ENCODE assay signal across 22 cellular contexts in the genomic region with DNA sequence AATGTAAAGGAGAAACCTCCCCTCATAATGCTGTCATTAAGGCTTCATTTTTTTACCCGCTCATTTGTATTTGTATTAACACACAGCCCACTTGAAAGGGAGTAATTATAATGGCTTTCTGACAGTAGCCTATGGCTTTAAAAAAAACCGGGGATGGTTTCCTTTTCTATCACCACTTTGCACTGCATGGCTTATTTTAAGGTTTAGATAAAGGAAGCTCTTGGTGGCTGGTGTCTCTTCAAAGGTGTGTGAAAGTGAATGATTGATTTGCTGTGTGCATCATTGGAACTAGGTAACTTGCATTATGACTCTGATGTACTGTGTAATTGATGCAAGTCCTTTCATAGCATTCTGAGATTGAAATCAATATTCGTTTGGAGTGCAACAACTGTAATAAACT.
"Had no signal": no experiment of that assay in that cellular context is flagged by ENCODE, and none has a peak within 500 bp of the region (broad histone marks: within the 10 kb centered on the region; RNA-seq: fewer than 3 reads in every experiment).

No MANE protein-coding gene starts in this region.

- H3K4me2 ChIP-seq: PC-9 had no signal

- H3K9me3 Mint-ChIP-seq: activated CD4-positive, alpha-beta memory T cell treated with anti-CD3 and anti-CD28 coated beads for 36 hours; activated CD4-positive, alpha-beta T cell treated with anti-CD3 and anti-CD28 coated beads, Interleukin-2, amount 10 ng/mL, durations not matched to agents 7 days and 5 days; activated naive CD4-positive, alpha-beta T cell treated with anti-CD3 and anti-CD28 coated beads for 36 hours; activated T-helper 17 cell treated with anti-CD3 and anti-CD28 coated beads, Interleukin-2, amount 50 U/mL, for 72 hours had no signal

- H3K36me3 ChIP-seq: brain microvascular endothelial cell, cardiac muscle cell had no signal

- H3K27me3 ChIP-seq: brain microvascular endothelial cell, cardiac muscle cell had no signal

- DNase-seq: activated CD4-positive, alpha-beta memory T cell treated with anti-CD3 and anti-CD28 coated beads for 36 hours; activated CD4-positive, alpha-beta T cell treated with anti-CD3 and anti-CD28 coated beads, Interleukin-2, amount 10 ng/mL, durations not matched to agents 7 days and 5 days; activated CD4-positive, CD25-positive, alpha-beta regulatory T cell; activated gamma-delta T cell; activated naive CD4-positive, alpha-beta T cell treated with anti-CD3 and anti-CD28 coated beads for 36 hours; activated T-cell treated with anti-CD3 and anti-CD28 coated beads for 4 hours; activated T-cell treated with anti-CD3 and anti-CD28 coated beads, Interleukin-2, amount 50 U/mL, for 48 hours; brain microvascular endothelial cell; KG1; NCI-H1048; NCI-H187 treated with DMSO at 0.1 percent for 48 hours; NCI-H2081 treated with DMSO at 0.1 percent for 48 hours; NCI-H446; NCI-H524; NCI-H82; PC-9; SHP77 treated with DMSO at 0.1 percent for 48 hours; T-cell had no signal

- H2AFZ ChIP-seq: PC-9 had no signal

- H3K4me3 ChIP-seq: cardiac muscle cell, PC-9 had no signal

- H3K4me1 Mint-ChIP-seq: activated CD4-positive, alpha-beta T cell treated with anti-CD3 and anti-CD28 coated beads, Interleukin-2, amount 10 ng/mL, durations not matched to agents 7 days and 5 days; activated T-helper 17 cell treated with anti-CD3 and anti-CD28 coated beads, Interleukin-2, amount 50 U/mL, for 72 hours; T-cell had no signal

- H3K36me3 Mint-ChIP-seq: activated CD4-positive, alpha-beta memory T cell treated with anti-CD3 and anti-CD28 coated beads for 36 hours; activated naive CD8-positive, alpha-beta T cell; T-cell had no signal

- H3K27ac ChIP-seq: brain microvascular endothelial cell, cardiac muscle cell, PC-9, VCaP had no signal

- ATAC-seq: activated T-helper 17 cell treated with anti-CD3 and anti-CD28 coated beads, Interleukin-2, amount 50 U/mL, for 72 hours; T-cell had no signal

- H3K27ac Mint-ChIP-seq: activated CD4-positive, alpha-beta memory T cell treated with anti-CD3 and anti-CD28 coated beads for 36 hours; activated CD4-positive, alpha-beta T cell treated with anti-CD3 and anti-CD28 coated beads, Interleukin-2, amount 10 ng/mL, durations not matched to agents 7 days and 5 days; activated naive CD4-positive, alpha-beta T cell treated with anti-CD3 and anti-CD28 coated beads for 36 hours; activated naive CD8-positive, alpha-beta T cell; activated T-helper 17 cell treated with anti-CD3 and anti-CD28 coated beads, Interleukin-2, amount 50 U/mL, for 72 hours; T-cell had no signal

- H3K4me3 Mint-ChIP-seq: activated CD4-positive, alpha-beta memory T cell treated with anti-CD3 and anti-CD28 coated beads for 36 hours; activated CD4-positive, alpha-beta T cell treated with anti-CD3 and anti-CD28 coated beads, Interleukin-2, amount 10 ng/mL, durations not matched to agents 7 days and 5 days; activated naive CD4-positive, alpha-beta T cell treated with anti-CD3 and anti-CD28 coated beads for 36 hours; activated naive CD8-positive, alpha-beta T cell; activated T-helper 17 cell treated with anti-CD3 and anti-CD28 coated beads, Interleukin-2, amount 50 U/mL, for 72 hours; T-cell had no signal

- H3K27me3 Mint-ChIP-seq: activated CD4-positive, alpha-beta memory T cell treated with anti-CD3 and anti-CD28 coated beads for 36 hours; activated CD4-positive, alpha-beta T cell treated with anti-CD3 and anti-CD28 coated beads, Interleukin-2, amount 10 ng/mL, durations not matched to agents 7 days and 5 days; T-cell had no signal
